In genomic region chr9:25396828-25397227, GRCh38 we compare ENCODE assay signal across 21 cellular contexts.
DNase-seq lines count a peak whose midpoint lies in the region; ATAC-seq, FAIRE-seq and TF ChIP-seq lines count a peak whose summit lies in the region.
"Had no signal": no experiment of that assay in that cellular context is flagged by ENCODE, and none has a peak within 500 bp of the region (broad histone marks: within the 10 kb centered on the region; RNA-seq: fewer than 3 reads in every experiment).

No MANE protein-coding gene starts in this region.

- peak overlapping the region; percentile 34; the same call in 1 of the 2 replicates for H3K9ac ChIP-seq in HUES48 (ENCODE audit: low read depth, low read length)
- H3K9ac ChIP-seq in H1 (replicated peaks in 1 of 4; ENCODE audit: extremely low read depth in 1 of 4, low read depth in 3 of 4, low read length in 3 of 4), result no peak overlapping the region
- H3K9ac ChIP-seq in neural progenitor cell, result no peak overlapping the region

- H3F3A ChIP-seq in neural progenitor cell (ENCODE audit: low read depth), result peaks cover 8% of the 10 kb centered on the region

- H3K36me3 Mint-ChIP-seq in neural progenitor cell, result no peaks in the 10 kb centered on the region
- no peaks in the 10 kb centered on the region for H3K36me3 Mint-ChIP-seq in activated CD4-positive, alpha-beta T cell treated with anti-CD3 and anti-CD28 coated beads, Interleukin-2, amount 10 ng/mL, durations not matched to agents 7 days and 5 days (ENCODE audit: low read depth)
- H3K36me3 Mint-ChIP-seq: CD4-positive, alpha-beta memory T cell; IgD-negative memory B cell had no signal

- H2AK5ac ChIP-seq in H1 (ENCODE audit: low read depth, low read length), result no peak overlapping the region

- peak overlapping the region; percentile 97; the same call in 1 of the 2 replicates for H2BK5ac ChIP-seq in H1 (ENCODE audit: low read depth, low read length)

- no peak for TF ChIP-seq POLR2A in H1 (IDR thresholded peaks at IDR 0.05; ENCODE audit: control extremely low read depth in 1 of 2, low read depth in 2 of 2, low read length in 2 of 2)

- H2BK120ac ChIP-seq in H1 (replicated peaks; ENCODE audit: low read depth, low read length), result no peak overlapping the region

- H2BK20ac ChIP-seq in H1 (ENCODE audit: low read length), result no peak overlapping the region

- FAIRE-seq in H1 (lab: Jason Lieb, UNC), result peak; percentile 95
- FAIRE-seq: A549, GM12892 had no signal

- no peak overlapping the region for H2BK12ac ChIP-seq in H1 (ENCODE audit: low read depth, low read length)

- no peaks in the 10 kb centered on the region for H3K27me3 Mint-ChIP-seq in neural progenitor cell (ENCODE audit: insufficient read depth, low read depth)
- no peaks in the 10 kb centered on the region for H3K27me3 Mint-ChIP-seq in activated CD4-positive, alpha-beta T cell treated with anti-CD3 and anti-CD28 coated beads, Interleukin-2, amount 10 ng/mL, durations not matched to agents 7 days and 5 days
- H3K27me3 Mint-ChIP-seq: CD4-positive, alpha-beta memory T cell; IgD-negative memory B cell had no signal

- H4K91ac ChIP-seq in H1 (replicated peaks; ENCODE audit: insufficient read length, low read length), result no peak overlapping the region

- H3K4ac ChIP-seq in H1 (replicated peaks; ENCODE audit: insufficient read length, low read depth, low read length), result no peak overlapping the region

- H4K8ac ChIP-seq in H1 (ENCODE audit: extremely low read depth, insufficient read depth, low read length), result no peak overlapping the region

- H3K9me3 Mint-ChIP-seq in neural progenitor cell, result no peaks in the 10 kb centered on the region
- peaks cover 8% of the 10 kb centered on the region for H3K9me3 Mint-ChIP-seq in activated CD4-positive, alpha-beta T cell treated with anti-CD3 and anti-CD28 coated beads, Interleukin-2, amount 10 ng/mL, durations not matched to agents 7 days and 5 days

- H3K4me3 Mint-ChIP-seq in neural progenitor cell, result no peak overlapping the region
- H3K4me3 Mint-ChIP-seq in activated CD4-positive, alpha-beta T cell treated with anti-CD3 and anti-CD28 coated beads, Interleukin-2, amount 10 ng/mL, durations not matched to agents 7 days and 5 days, result no peak overlapping the region
- H3K4me3 Mint-ChIP-seq: CD4-positive, alpha-beta memory T cell; IgD-negative memory B cell had no signal

- H3K9me3 ChIP-seq in HUES48 (ENCODE audit: control insufficient read depth, insufficient read depth, low read length) (peaks cover 53% of the 10 kb centered on the region), H1 (ENCODE audit: insufficient read depth in 2 of 2, low read depth in 1 of 2, low read length in 1 of 2) (peaks cover 7 to 19% of the 10 kb centered on the region in 2 experiments), iPS DF 6.9 (ENCODE audit: control insufficient read depth, insufficient read depth, low read length) (no peaks in the 10 kb centered on the region; the same call in 1 of the 2 replicates), neural progenitor cell (ENCODE audit: low read depth) (no peaks in the 10 kb centered on the region)
- H3K9me3 ChIP-seq: A549, BE2C had no signal

- no peak overlapping the region for H4K5ac ChIP-seq in H1 (ENCODE audit: insufficient read length, low read depth, low read length)

- H3K27me3 ChIP-seq in HUES48 (ENCODE audit: control insufficient read depth, insufficient read depth, low read length), result no peaks in the 10 kb centered on the region
- H3K27me3 ChIP-seq in H1 (replicated peaks in 1 of 4; ENCODE audit: control insufficient read depth in 3 of 4, extremely low read depth in 1 of 4, insufficient read depth in 3 of 4, low read length in 3 of 4), result no peaks in the 10 kb centered on the region
- H3K27me3 ChIP-seq in iPS DF 6.9 (ENCODE audit: control insufficient read depth, insufficient read depth, low read length), result no peaks in the 10 kb centered on the region
- no peaks in the 10 kb centered on the region for H3K27me3 ChIP-seq in neural progenitor cell
- H3K27me3 ChIP-seq: BE2C had no signal

- H3K27ac ChIP-seq in HUES48 (ENCODE audit: low read depth, low read length) (peak overlapping the region; percentile 99), H1 (ENCODE audit: low read depth, low read length) (no peak overlapping the region), iPS DF 6.9 (ENCODE audit: low read length) (peak overlapping the region; percentile 90), neural progenitor cell (peak overlapping the region; percentile 59)
- H3K27ac ChIP-seq: A549, C4-2B, HL-60 had no signal

- H3K27ac Mint-ChIP-seq in neural progenitor cell, result no peak overlapping the region
- H3K27ac Mint-ChIP-seq in activated CD4-positive, alpha-beta T cell treated with anti-CD3 and anti-CD28 coated beads, Interleukin-2, amount 10 ng/mL, durations not matched to agents 7 days and 5 days, result no peak overlapping the region
- H3K27ac Mint-ChIP-seq: CD4-positive, alpha-beta memory T cell; IgD-negative memory B cell had no signal

- H3K4me1 Mint-ChIP-seq in neural progenitor cell, result no peaks in the 10 kb centered on the region
- no peaks in the 10 kb centered on the region for H3K4me1 Mint-ChIP-seq in activated CD4-positive, alpha-beta T cell treated with anti-CD3 and anti-CD28 coated beads, Interleukin-2, amount 10 ng/mL, durations not matched to agents 7 days and 5 days
- H3K4me1 Mint-ChIP-seq: CD4-positive, alpha-beta memory T cell; IgD-negative memory B cell had no signal

- CTCF ChIA-PET in H1 (lab: Charles Lee; ENCODE audit: partially characterized antibody), result interaction anchor here (0.9 to 1.0 kb wide), 2 partner anchors 10 to 15 kb away, joined by 3 to 4 read pairs; no protein-coding TSS in a partner anchor
- CTCF ChIA-PET in activated CD4-positive, alpha-beta T cell treated with anti-CD3 and anti-CD28 coated beads, Interleukin-2, amount 10 ng/mL, durations not matched to agents 7 days and 5 days (lab: Charles Lee), result no interaction called here

- H3K4me3 ChIP-seq in HUES48 (ENCODE audit: low read depth, low read length), result no peak overlapping the region; the same call in 1 of the 2 replicates
- peak overlapping the region in 1 of 4 experiments; percentile 14; a peak in 1 of 8 replicates for H3K4me3 ChIP-seq in H1 (ENCODE audit: extremely low read depth in 1 of 4, insufficient read depth in 2 of 4, low read depth in 3 of 4, low read length in 4 of 4)
- no peak overlapping the region for H3K4me3 ChIP-seq in iPS DF 6.9 (ENCODE audit: low read length)
- H3K4me3 ChIP-seq in neural progenitor cell, result no peak overlapping the region
- H3K4me3 ChIP-seq: A549 had no signal

- no peaks in the 10 kb centered on the region for H3K79me2 ChIP-seq in H1 (ENCODE audit: control insufficient read depth in 1 of 2, insufficient read depth in 2 of 2, low read length in 2 of 2)
- no peaks in the 10 kb centered on the region for H3K79me2 ChIP-seq in neural progenitor cell (ENCODE audit: low read depth)

- H3K56ac ChIP-seq in H1 (replicated peaks; ENCODE audit: insufficient read length, low read depth, low read length), result no peak overlapping the region

- POLR2A ChIA-PET in H1 (lab: Charles Lee; ENCODE audit: partially characterized antibody), result interaction anchor here (1.7 kb wide), 1 partner anchor 17 kb away, joined by 8 read pairs; no protein-coding TSS in a partner anchor
- POLR2A ChIA-PET in activated CD4-positive, alpha-beta T cell treated with anti-CD3 and anti-CD28 coated beads, Interleukin-2, amount 10 ng/mL, durations not matched to agents 7 days and 5 days (lab: Charles Lee), result no interaction called here

- H3K36me3 ChIP-seq in HUES48 (ENCODE audit: control insufficient read depth, insufficient read depth, low read length) (peaks cover 2% of the 10 kb centered on the region; the same call in 1 of the 2 replicates), H1 (ENCODE audit: control insufficient read depth in 2 of 4, insufficient read depth in 4 of 4, low read length in 3 of 4) (peaks cover 0 to 17% (median 7%) of the 10 kb centered on the region in 4 experiments; a peak in 2 of 8 replicates), iPS DF 6.9 (ENCODE audit: control insufficient read depth, insufficient read depth, low read length) (no peaks in the 10 kb centered on the region), neural progenitor cell (no peaks in the 10 kb centered on the region)
- H3K36me3 ChIP-seq: BE2C had no signal

- no peak for ATAC-seq in HG02970 (IDR thresholded peaks at IDR 0.05; ENCODE audit: low FRiP score, unreplicated experiment)
- no peak for ATAC-seq in HG02973 (IDR thresholded peaks at IDR 0.05; ENCODE audit: unreplicated experiment)
- ATAC-seq: A549, HCT116 had no signal

- no peak overlapping the region for H3K14ac ChIP-seq in H1 (ENCODE audit: insufficient read length)

- H2AFZ ChIP-seq in H1 (ENCODE audit: low read length), result no peak overlapping the region
- no peak overlapping the region for H2AFZ ChIP-seq in neural progenitor cell (replicated peaks)

- H3K18ac ChIP-seq in H1 (ENCODE audit: extremely low read depth, low read length), result no peak overlapping the region

- H4K20me1 ChIP-seq in H1 (replicated peaks in 1 of 2; ENCODE audit: control insufficient read depth in 1 of 2, insufficient read depth in 2 of 2, low read length in 2 of 2) (no peaks in the 10 kb centered on the region), neural progenitor cell (ENCODE audit: low read depth) (no peaks in the 10 kb centered on the region)

- TF ChIP-seq RAD21 in H1 (IDR thresholded peaks at IDR 0.05 in 1 of 2, conservative IDR thresholded peaks at IDR 0.05 in 1 of 2; ENCODE audit: low read depth in 2 of 2, low read length in 2 of 2), result no peak

- peak in 1 of 2 experiments; percentile 61; a peak in 1 of 3 replicates for TF ChIP-seq EP300 in H1 (IDR thresholded peaks at IDR 0.05; ENCODE audit: borderline replicate concordance in 1 of 2, low read depth in 2 of 2, low read length in 2 of 2)

- no peak overlapping the region for H3K23ac ChIP-seq in H1 (ENCODE audit: insufficient read length)

- H2BK15ac ChIP-seq in H1 (ENCODE audit: low read length), result no peak overlapping the region

- no peaks in the 10 kb centered on the region for H3K23me2 ChIP-seq in H1 (ENCODE audit: low read depth, low read length)

- H3K4me2 ChIP-seq in H1 (ENCODE audit: insufficient read depth in 1 of 2, low read depth in 2 of 2, low read length in 2 of 2) (peak overlapping the region; percentile 30 to 53; a peak in 3 of 4 replicates), neural progenitor cell (peak overlapping the region; percentile 21)
- H3K4me2 ChIP-seq: A549 had no signal

- H3K79me1 ChIP-seq in H1 (ENCODE audit: low read depth, low read length), result no peaks in the 10 kb centered on the region

- DNase-seq in H1 (ENCODE audit: low read depth in 1 of 2, low spot score in 2 of 2) (peak in 1 of 2 experiments; percentile 9), iPS DF 6.9 (ENCODE audit: low read depth, low spot score) (peak; percentile 43), neural progenitor cell (ENCODE audit: low spot score) (no peak), DMS53 treated with DMSO at 0.1 percent for 48 hours (lab: John Stamatoyannopoulos, UW; ENCODE audit: unreplicated experiment) (no peak)
- DNase-seq in activated CD4-positive, alpha-beta T cell treated with anti-CD3 and anti-CD28 coated beads, Interleukin-2, amount 10 ng/mL, durations not matched to agents 7 days and 5 days, result no peak
- DNase-seq: BE2C; CD4-positive, alpha-beta memory T cell; DMS79 treated with DMSO at 0.1 percent for 48 hours; EL; GDM1; GOT3; KG1 had no signal

- TF ChIP-seq CTCF in H1 (IDR thresholded peaks at IDR 0.05; ENCODE audit: control extremely low read depth in 1 of 3, insufficient read depth in 1 of 3, low read depth in 1 of 3, low read length in 3 of 3) (no peak), neural progenitor cell (IDR thresholded peaks at IDR 0.05) (no peak)

- H3K4me1 ChIP-seq in HUES48 (ENCODE audit: control insufficient read depth, insufficient read depth, low read length) (peaks cover 21% of the 10 kb centered on the region), H1 (replicated peaks in 1 of 4; ENCODE audit: control insufficient read depth in 3 of 4, insufficient read depth in 4 of 4, low read length in 3 of 4) (peaks cover 0 to 9% (median 4%) of the 10 kb centered on the region in 4 experiments; a peak in 4 of 7 replicates), iPS DF 6.9 (ENCODE audit: control insufficient read depth, insufficient read depth, low read length) (no peaks in the 10 kb centered on the region; the same call in 1 of the 2 replicates), neural progenitor cell (peaks cover 15% of the 10 kb centered on the region)
- H3K4me1 ChIP-seq: A549, BE2C had no signal
